ENCODE assay signal across 1 cellular context in genomic region chr1:161044908-161045748, GRCh38.
TF ChIP-seq lines count a peak whose summit lies in the region.

No MANE protein-coding gene starts in this region.

TF ChIP-seq in K562, 482 proteins besides CTCF, POLR2A, EP300 and RAD21 (continues in another document):
- TF ChIP-seq KDM1A (IDR thresholded peaks at IDR 0.05) = 0 out of 4 replicates have a peak, but pooled peaks of 1 of the 2 experiments have one; percentile 17
- no peak for TF ChIP-seq ZFP36 (IDR thresholded peaks at IDR 0.05; ENCODE audit: low read depth, low read length, partially characterized antibody)
- peak; percentile 68 for TF ChIP-seq HMGN3 (IDR thresholded peaks at IDR 0.05; ENCODE audit: borderline replicate concordance, extremely low read depth, insufficient read length, low read depth, low read length)
- no peak for TF ChIP-seq MIER1 (IDR thresholded peaks at IDR 0.05; ENCODE audit: low read depth)
- TF ChIP-seq SRSF7 (optimal IDR thresholded peaks at IDR 0.05; ENCODE audit: low read depth, low read length) = no peak
- TF ChIP-seq NR2C1 (IDR thresholded peaks at IDR 0.05) = peak; percentile 91
- peak; percentile 96 for TF ChIP-seq NR2C1 (tag; IDR thresholded peaks at IDR 0.05)
- TF ChIP-seq PBX2 (CRISPR knock-in tag; IDR thresholded peaks at IDR 0.05; ENCODE audit: low read depth) = no peak
- 0 out of 2 replicates have a peak, but pooled peaks have one; percentile 7 for TF ChIP-seq PBX2 (tag; conservative IDR thresholded peaks at IDR 0.05; ENCODE audit: low read depth)
- TF ChIP-seq CREB5 (CRISPR knock-in tag; IDR thresholded peaks at IDR 0.05) = no peak
- 0 out of 2 replicates have a peak, but pooled peaks have one; percentile 17 for TF ChIP-seq ZNF232 (CRISPR knock-in tag; IDR thresholded peaks at IDR 0.05)
- peak; percentile 88 for TF ChIP-seq TFAP4 (CRISPR knock-in tag; IDR thresholded peaks at IDR 0.05; ENCODE audit: borderline replicate concordance)
- peak; percentile 72; the same call in 1 of the 2 replicates for TF ChIP-seq REST (CRISPR knock-in tag; IDR thresholded peaks at IDR 0.05; ENCODE audit: low read depth)
- TF ChIP-seq ZNF639 (CRISPR knock-in tag; conservative IDR thresholded peaks at IDR 0.05 in 1 of 2, IDR thresholded peaks at IDR 0.05 in 1 of 2) = no peak
- no peak for TF ChIP-seq NCOA2 (IDR thresholded peaks at IDR 0.05; ENCODE audit: partially characterized antibody in 2 of 2)
- 0 out of 2 replicates have a peak, but pooled peaks have one; percentile 12 for TF ChIP-seq SMAD4 (CRISPR knock-in tag; conservative IDR thresholded peaks at IDR 0.05)
- TF ChIP-seq TFAM (CRISPR knock-in tag; conservative IDR thresholded peaks at IDR 0.05) = no peak
- peak; percentile 79; the same call in 1 of the 2 replicates for TF ChIP-seq SPI1 (IDR thresholded peaks at IDR 0.05; ENCODE audit: borderline replicate concordance, low read depth, low read length)
- TF ChIP-seq MBD2 (IDR thresholded peaks at IDR 0.05; ENCODE audit: borderline replicate concordance, low read depth) = no peak
- no peak for TF ChIP-seq TCFL5 (CRISPR knock-in tag; conservative IDR thresholded peaks at IDR 0.05)
- TF ChIP-seq IRF2 (CRISPR knock-in tag; IDR thresholded peaks at IDR 0.05) = peak; percentile 96; the same call in 1 of the 2 replicates
- TF ChIP-seq MXD1 (CRISPR knock-in tag; IDR thresholded peaks at IDR 0.05; ENCODE audit: borderline replicate concordance, poor library complexity, severe bottlenecking) = no peak
- peak in 1 of 2 experiments; percentile 77; a peak in 2 of 4 replicates for TF ChIP-seq ZNF318 (IDR thresholded peaks at IDR 0.05; ENCODE audit: borderline replicate concordance in 1 of 2, low read depth in 1 of 2)
- peak; percentile 62; the same call in 1 of the 2 replicates for TF ChIP-seq NR4A1 (CRISPR knock-in tag; IDR thresholded peaks at IDR 0.05)
- TF ChIP-seq NR4A1 (tag; IDR thresholded peaks at IDR 0.05) = no peak
- TF ChIP-seq SMC3 (conservative IDR thresholded peaks at IDR 0.05; ENCODE audit: insufficient read depth, low read depth, low read length) = no peak
- 0 out of 2 replicates have a peak, but pooled peaks have one; percentile 35 for TF ChIP-seq HBP1 (CRISPR knock-in tag; IDR thresholded peaks at IDR 0.05)
- no peak for TF ChIP-seq CEBPB (tag; IDR thresholded peaks at IDR 0.05)
- TF ChIP-seq ERF (CRISPR knock-in tag; IDR thresholded peaks at IDR 0.05) = peak; percentile 15; the same call in 1 of the 2 replicates
- TF ChIP-seq NR2C2 (CRISPR knock-in tag; IDR thresholded peaks at IDR 0.05) = no peak
- peak; percentile 97 for TF ChIP-seq NR2C2 (tag; IDR thresholded peaks at IDR 0.05)
- TF ChIP-seq YY1 (IDR thresholded peaks at IDR 0.05; ENCODE audit: borderline replicate concordance in 1 of 3, control insufficient read depth in 1 of 3, extremely low read depth in 1 of 3, insufficient read depth in 3 of 3, insufficient read length in 1 of 3, insufficient replicate concordance in 2 of 3, low read depth in 1 of 3, low read length in 2 of 3) = no peak
- TF ChIP-seq ZNF143 (CRISPR knock-in tag; IDR thresholded peaks at IDR 0.05) = no peak
- TF ChIP-seq DIDO1 (tag; IDR thresholded peaks at IDR 0.05; ENCODE audit: low read depth) = no peak
- peak; percentile 38; the same call in 1 of the 2 replicates for TF ChIP-seq PRMT5 (CRISPR knock-in tag; IDR thresholded peaks at IDR 0.05)
- TF ChIP-seq FOSL1 (tag; conservative IDR thresholded peaks at IDR 0.05) = 0 out of 2 replicates have a peak, but pooled peaks have one; percentile 11
- no peak for TF ChIP-seq RHOXF2B (CRISPR knock-in tag; conservative IDR thresholded peaks at IDR 0.05)
